8 cellular contexts compared by ENCODE assay signal in genomic region chr2:200405599-200406298, GRCh38.
DNase-seq lines count a peak whose midpoint lies in the region; ATAC-seq and TF ChIP-seq lines count a peak whose summit lies in the region.

No MANE protein-coding gene starts in this region.

- H3K27ac ChIP-seq in upper lobe of right lung = peak overlapping the region; percentile 7

- no peak overlapping the region for H3K4me3 ChIP-seq in upper lobe of right lung

- intact Hi-C loops in upper lobe of right lung (cut with DNase I) = no loop called here

- H3K27me3 ChIP-seq in upper lobe of right lung = no peaks in the 10 kb centered on the region

- ATAC-seq in GM21529 (IDR thresholded peaks at IDR 0.05; ENCODE audit: unreplicated experiment) (peak; percentile 43), upper lobe of right lung (peak; percentile 60), GM18870 (IDR thresholded peaks at IDR 0.05; ENCODE audit: unreplicated experiment) (no peak)

- no peaks in the 10 kb centered on the region for H3K36me3 ChIP-seq in upper lobe of right lung

- no peak for TF ChIP-seq CTCF in upper lobe of right lung (IDR thresholded peaks at IDR 0.05)

- DNase-seq in AG08395 (ENCODE audit: low spot score) (peak; percentile 87), NCI-H146 (lab: John Stamatoyannopoulos, UW) (peak; percentile 82), amniotic epithelial cell (ENCODE audit: low read depth) (peak; percentile 96), islet precursor cell (peak; percentile 84), upper lobe of right lung (no peak), NCI-H128 (lab: John Stamatoyannopoulos, UW; ENCODE audit: unreplicated experiment) (no peak)

- peaks cover 23% of the 10 kb centered on the region for H3K4me1 ChIP-seq in upper lobe of right lung

- H3K9me3 ChIP-seq in upper lobe of right lung = no peaks in the 10 kb centered on the region

Comparison
In these comparisons a context has a peak if more than half of its experiments do, and no peak if none do; other contexts are left out.
1. DNase-seq: peak in AG08395 (single experiment), NCI-H146 (single experiment), amniotic epithelial cell (single experiment) and islet precursor cell (single experiment); none in upper lobe of right lung (single experiment) and NCI-H128 (single experiment).